In genomic region chr1:45516465-45516864, GRCh38 we compare ENCODE assay signal across 20 cellular contexts. TPM values are rescaled to one million over a fixed set of nuclear protein-coding genes. Genes with fewer than 3 reads are reported as not detected.
A peak's percentile ranks its signal among the peaks of the same experiment; 100 is the strongest.
DNase-seq lines count a peak whose midpoint lies in the region; ATAC-seq, FAIRE-seq and TF ChIP-seq lines count a peak whose summit lies in the region.
"Had no signal": no experiment of that assay in that cellular context is flagged by ENCODE, and none has a peak within 500 bp of the region (broad histone marks: within the 10 kb centered on the region; RNA-seq: fewer than 3 reads in every experiment).

No MANE protein-coding gene starts in this region.

- FAIRE-seq in HepG2 (lab: Jason Lieb, UNC): no peak
- FAIRE-seq: G401.6, GM12891, islet of Langerhans had no signal

- H3K9me3 ChIP-seq in HepG2 (ENCODE audit: low read length): no peaks in the 10 kb centered on the region
- no peaks in the 10 kb centered on the region for H3K9me3 ChIP-seq in right lobe of liver
- H3K9me3 ChIP-seq in esophagus squamous epithelium: no peaks in the 10 kb centered on the region
- no peaks in the 10 kb centered on the region for H3K9me3 ChIP-seq in transverse colon
- no peaks in the 10 kb centered on the region for H3K9me3 ChIP-seq in psoas muscle
- H3K9me3 ChIP-seq: heart left ventricle, suprapubic skin had no signal

- no peaks in the 10 kb centered on the region for H3K9me3 Mint-ChIP-seq in activated CD4-positive, alpha-beta memory T cell treated with anti-CD3 and anti-CD28 coated beads, Interleukin-2, amount 10 ng/mL, durations not matched to agents 7 days and 5 days

- no peak for TF ChIP-seq EP300 in HepG2 (IDR thresholded peaks at IDR 0.05; ENCODE audit: low read depth in 2 of 2, low read length in 2 of 2)
- TF ChIP-seq EP300 in HepG2 (CRISPR knock-in tag; IDR thresholded peaks at IDR 0.05; ENCODE audit: borderline replicate concordance): no peak
- TF ChIP-seq EP300 in transverse colon (IDR thresholded peaks at IDR 0.05; ENCODE audit: low read depth): no peak

- no TSS peak for BruUV-seq in HepG2 (replicated peaks; lab: Mats Ljungman, UMichigan)

- H3K36me3 ChIP-seq in HepG2 (replicated peaks in 1 of 2; ENCODE audit: control insufficient read depth in 1 of 2, insufficient read depth in 2 of 2, low read length in 2 of 2) (peaks cover 23 to 63% of the 10 kb centered on the region in 2 experiments), right lobe of liver (peaks cover 0 to 70% (median 43%) of the 10 kb centered on the region in 4 donors), esophagus squamous epithelium (peaks cover 31 to 74% (median 50%) of the 10 kb centered on the region in 3 donors), transverse colon (peaks cover 0 to 44% (median 17%) of the 10 kb centered on the region in 4 donors), psoas muscle (ENCODE audit: insufficient read depth in 1 of 2, low read depth in 1 of 2) (peaks cover 32 to 73% of the 10 kb centered on the region in 2 donors)

- peaks cover 38% of the 10 kb centered on the region for H3K4me1 Mint-ChIP-seq in activated CD4-positive, alpha-beta memory T cell treated with anti-CD3 and anti-CD28 coated beads, Interleukin-2, amount 10 ng/mL, durations not matched to agents 7 days and 5 days

- H3K4me1 ChIP-seq in HepG2 (ENCODE audit: insufficient read depth, low read length) (peaks cover 62% of the 10 kb centered on the region), right lobe of liver (peaks cover 0 to 48% (median 24%) of the 10 kb centered on the region in 4 donors), esophagus squamous epithelium (peaks cover 21 to 76% (median 35%) of the 10 kb centered on the region in 3 donors), transverse colon (peaks cover 13 to 46% (median 33%) of the 10 kb centered on the region in 4 donors), psoas muscle (peaks cover 17% of the 10 kb centered on the region)

- intact Hi-C loops in HepG2 (cut with micrococcal nuclease; ENCODE audit: unreplicated experiment): no loop called here
- intact Hi-C loops in right lobe of liver (cut with DNase I): no loop called here
- intact Hi-C loops in esophagus squamous epithelium (cut with DNase I): no loop called here
- intact Hi-C loops in transverse colon (cut with DNase I; ENCODE audit: low total_unique reads): loop anchor here (5.0 kb wide), 1 partner anchor 36 kb away; the partner anchor contains the start of gene AKR1A1
- intact Hi-C loops in psoas muscle (cut with DNase I): no loop called here

- ATAC-seq in HepG2 (no peak), right lobe of liver (no peak), HG03520 (IDR thresholded peaks at IDR 0.05; ENCODE audit: unreplicated experiment) (no peak), GM19455 (IDR thresholded peaks at IDR 0.05; ENCODE audit: unreplicated experiment) (no peak), psoas muscle (no peak)
- ATAC-seq: heart left ventricle had no signal

- H2AFZ ChIP-seq in HepG2 (ENCODE audit: low read length): no peak overlapping the region
- H2AFZ ChIP-seq: GM23248 had no signal

- TF ChIP-seq RAD21 in HepG2 (CRISPR knock-in tag; IDR thresholded peaks at IDR 0.05): no peak

- in situ Hi-C loops in HepG2 (cut with HindIII; ENCODE audit: extremely low pct_ligation_motif_present, low pct_unique_long_range_greater_than_20kb) (no loop called here), transverse colon (cut with MboI; ENCODE audit: low pct_ligation_motif_present in 1 of 4, low pct_unique_long_range_greater_than_20kb in 1 of 4, low sequenced_read_pairs in 3 of 4) (loop anchor here in 1 of 4 donors (10.0 kb wide), 1 partner anchor 48 kb away; no protein-coding TSS in a partner anchor)

- TF ChIP-seq CTCF in HepG2 (CRISPR knock-in tag; IDR thresholded peaks at IDR 0.05) (no peak), right lobe of liver (IDR thresholded peaks at IDR 0.05) (no peak), esophagus squamous epithelium (IDR thresholded peaks at IDR 0.05) (no peak), transverse colon (IDR thresholded peaks at IDR 0.05) (no peak), psoas muscle (IDR thresholded peaks at IDR 0.05) (no peak)

- peaks cover 63% of the 10 kb centered on the region for H3K79me2 ChIP-seq in HepG2 (ENCODE audit: insufficient read depth, low read length)

- POLR2A ChIA-PET in HepG2 (lab: Yijun Ruan, JAX): interaction anchor here (1.1 to 13.3 kb wide), 5 partner anchors 8 to 177 kb away, joined by 3 to 690 read pairs (median 6); partner anchors contain the start of genes AKR1A1, CCDC163, MMACHC and TOE1
- POLR2A ChIA-PET in activated CD4-positive, alpha-beta memory T cell treated with anti-CD3 and anti-CD28 coated beads, Interleukin-2, amount 10 ng/mL, durations not matched to agents 7 days and 5 days (lab: Charles Lee): interaction anchor here (1.3 to 5.3 kb wide), 6 partner anchors 9 to 172 kb away, joined by 3 to 28 read pairs (median 6); partner anchors contain the start of genes AKR1A1 and TMEM69

- H3K4me3 Mint-ChIP-seq in activated CD4-positive, alpha-beta memory T cell treated with anti-CD3 and anti-CD28 coated beads, Interleukin-2, amount 10 ng/mL, durations not matched to agents 7 days and 5 days: no peak overlapping the region

- H3K36me3 Mint-ChIP-seq in activated CD4-positive, alpha-beta memory T cell treated with anti-CD3 and anti-CD28 coated beads, Interleukin-2, amount 10 ng/mL, durations not matched to agents 7 days and 5 days (ENCODE audit: low read depth): peaks cover 67% of the 10 kb centered on the region

- no peaks in the 10 kb centered on the region; a peak in 1 of 5 replicates for H3K27me3 ChIP-seq in HepG2 (ENCODE audit: control insufficient read depth in 1 of 2, insufficient read depth in 2 of 2, low read length in 2 of 2)
- no peaks in the 10 kb centered on the region for H3K27me3 ChIP-seq in right lobe of liver
- H3K27me3 ChIP-seq in esophagus squamous epithelium: no peaks in the 10 kb centered on the region
- H3K27me3 ChIP-seq in transverse colon: no peaks in the 10 kb centered on the region
- no peaks in the 10 kb centered on the region for H3K27me3 ChIP-seq in psoas muscle (ENCODE audit: insufficient read depth in 3 of 3, low read length in 2 of 3)
- H3K27me3 ChIP-seq: heart left ventricle, suprapubic skin had no signal

- H3K4me2 ChIP-seq in HepG2 (ENCODE audit: low read depth, low read length): peak overlapping the region; percentile 43; the same call in 1 of the 2 replicates

- WGBS in HepG2 (ENCODE audit: low lambda C conversion rate): 94% methylated on average over 4 of the region's 4 CpGs
- 63% methylated on average over 4 of the region's 4 CpGs for WGBS in right lobe of liver (ENCODE audit: insufficient coverage, low coverage, low lambda C conversion rate, missing lambda C conversion rate)
- 18 to 52% methylated on average over 4 of the region's 4 CpGs for WGBS in esophagus squamous epithelium, 2 donors
- 56 to 70% methylated on average over 1 to 4 of the region's 4 CpGs for WGBS in transverse colon (ENCODE audit: low coverage in 1 of 2), 2 donors
- WGBS in psoas muscle, 3 donors: 83 to 96% (median 89%) methylated on average over 4 of the region's 4 CpGs

- peaks cover 66% of the 10 kb centered on the region for H4K20me1 ChIP-seq in HepG2 (ENCODE audit: insufficient read depth, low read length)

- H3K27ac Mint-ChIP-seq in activated CD4-positive, alpha-beta memory T cell treated with anti-CD3 and anti-CD28 coated beads, Interleukin-2, amount 10 ng/mL, durations not matched to agents 7 days and 5 days: peak overlapping the region; percentile 21

- CTCF ChIA-PET in HepG2 (lab: Yijun Ruan, JAX; ENCODE audit: low intra/inter-chr PET ratio, low total read pairs): no interaction called here
- CTCF ChIA-PET in activated CD4-positive, alpha-beta memory T cell treated with anti-CD3 and anti-CD28 coated beads, Interleukin-2, amount 10 ng/mL, durations not matched to agents 7 days and 5 days (lab: Charles Lee): interaction anchor here (3.0 kb wide), 1 partner anchor 53 kb away, joined by 20 read pairs; no protein-coding TSS in a partner anchor

- H3K9ac ChIP-seq in HepG2 (ENCODE audit: insufficient read depth, low read depth, low read length): no peak overlapping the region
- H3K9ac ChIP-seq: GM23248 had no signal

- H3K4me3 ChIP-seq in HepG2 (replicated peaks in 1 of 3; ENCODE audit: insufficient read depth in 1 of 3, low read depth in 2 of 3, low read length in 3 of 3) (no peak overlapping the region; a peak in 1 of 6 replicates), right lobe of liver (no peak overlapping the region), esophagus squamous epithelium (no peak overlapping the region), transverse colon (no peak overlapping the region), psoas muscle (no peak overlapping the region)
- H3K4me3 ChIP-seq: coronary artery, GM23248, heart left ventricle, suprapubic skin had no signal

- DNase-seq in HepG2 (ENCODE audit: low spot score) (no peak), right lobe of liver (no peak), esophagus squamous epithelium (lab: John Stamatoyannopoulos, UW) (no peak), transverse colon (no peak), psoas muscle (no peak)
- DNase-seq in activated CD4-positive, alpha-beta memory T cell treated with anti-CD3 and anti-CD28 coated beads, Interleukin-2, amount 10 ng/mL, durations not matched to agents 7 days and 5 days: no peak
- DNase-seq: activated CD4-positive, CD25-positive, alpha-beta regulatory T cell treated with anti-CD3 and anti-CD28 coated beads, Interleukin-2, amount 50 U/mL, for 72 hours; GM23248; heart left ventricle; mesenchymal stem cell; NCI-H2227 treated with DMSO at 0.1 percent for 48 hours; retina; Right ventricle myocardium superior had no signal

- H3K27me3 Mint-ChIP-seq in activated CD4-positive, alpha-beta memory T cell treated with anti-CD3 and anti-CD28 coated beads, Interleukin-2, amount 10 ng/mL, durations not matched to agents 7 days and 5 days: no peaks in the 10 kb centered on the region

- TF ChIP-seq POLR2A in HepG2 (IDR thresholded peaks at IDR 0.05; ENCODE audit: insufficient read depth in 1 of 2, low read depth in 2 of 2, low read length in 2 of 2): no peak; a peak in 1 of 4 replicates
- TF ChIP-seq POLR2A in right lobe of liver (IDR thresholded peaks at IDR 0.05): no peak
- TF ChIP-seq POLR2A in esophagus squamous epithelium (IDR thresholded peaks at IDR 0.05): no peak
- no peak for TF ChIP-seq POLR2A in transverse colon (IDR thresholded peaks at IDR 0.05)

- H3K27ac ChIP-seq in HepG2 (ENCODE audit: extremely low read length, insufficient read depth, low read length) (peak overlapping the region; percentile 18), right lobe of liver (no peak overlapping the region), esophagus squamous epithelium (peak overlapping the region; percentile 51 to 78 (median 72)), transverse colon (peak overlapping the region; percentile 17 to 35 (median 24)), psoas muscle (no peak overlapping the region)
- H3K27ac ChIP-seq: coronary artery, GM23248, suprapubic skin had no signal

RNA-seq across cellular contexts. Expression of gene PRDX1, which starts 5.2 kb away (rescaled TPM):
- total RNA-seq in HepG2 (2016; rRNA removed; fragmentation: Illumina TruSeq; extraction: Trizol) (1,898 and 2,651 TPM in 2 replicates), right lobe of liver (100 to 1,000 TPM; 315 to 672 (median 358) TPM), esophagus squamous epithelium (1,000 to 10,000 TPM in 3 of 4 donors, 100 to 1,000 TPM in 1; 531 to 1,461 (median 1,071) TPM), transverse colon (100 to 1,000 TPM; 120 to 291 (median 189) TPM), psoas muscle (100 to 1,000 TPM; 354 to 642 (median 440) TPM)
- total RNA-seq in HepG2 (2016; cell fraction: cytosol; rRNA removed; fragmentation: Illumina TruSeq; extraction: Trizol; ENCODE audit: low read depth): 648 and 690 TPM in 2 replicates
- 1,942 and 2,764 TPM in 2 replicates for total RNA-seq in HepG2 (2016; cell fraction: insoluble cytoplasmic fraction; rRNA removed; fragmentation: Illumina TruSeq; extraction: Trizol)
- 688 and 689 TPM in 2 replicates for total RNA-seq in HepG2 (2016; cell fraction: membrane; rRNA removed; fragmentation: Illumina TruSeq; extraction: Trizol)
- 599 and 644 TPM in 2 replicates for total RNA-seq in HepG2 (2016; cell fraction: nucleus; rRNA removed; fragmentation: Illumina TruSeq; extraction: Trizol)
- polyA plus RNA-seq in HepG2 (2011; rRNA removed) (550 and 761 TPM in 2 replicates), psoas muscle (1,000 to 10,000 TPM in 1 of 3 donors, 100 to 1,000 TPM in 2; 524 to 1,179 (median 653) TPM)
- polyA plus RNA-seq in HepG2 (2011; cell fraction: cytosol; rRNA removed): 477 and 587 TPM in 2 replicates
- 93.4 and 123 TPM in 2 replicates for polyA plus RNA-seq in HepG2 (2011; cell fraction: nucleus; rRNA removed)
- 725 and 786 TPM in 2 replicates for polyA plus RNA-seq in HepG2 (2012)
- 598 and 600 TPM in 2 replicates for polyA plus RNA-seq in HepG2 (2016; cell fraction: cytosol; fragmentation: Illumina TruSeq; extraction: Trizol; ENCODE audit: low read depth)
- polyA plus RNA-seq in HepG2 (2016; cell fraction: insoluble cytoplasmic fraction; fragmentation: Illumina TruSeq; extraction: Trizol; ENCODE audit: low read depth): 2,458 and 2,666 TPM in 2 replicates
- 496 and 500 TPM in 2 replicates for polyA plus RNA-seq in HepG2 (2016; cell fraction: membrane; fragmentation: Illumina TruSeq; extraction: Trizol; ENCODE audit: low read depth)
- 910 and 953 TPM in 2 replicates for polyA plus RNA-seq in HepG2 (2016; cell fraction: nucleus; fragmentation: Illumina TruSeq; extraction: Trizol; ENCODE audit: insufficient read depth, low read depth)
- polyA minus RNA-seq in HepG2 (2011; rRNA and poly(A)+ RNA removed; ENCODE audit: low replicate concordance): 219 and 566 TPM in 2 replicates
- polyA minus RNA-seq in HepG2 (2011; cell fraction: cytosol; rRNA and poly(A)+ RNA removed): 202 and 238 TPM in 2 replicates
- polyA minus RNA-seq in HepG2 (2011; cell fraction: nucleus; rRNA and poly(A)+ RNA removed): 82.1 and 96.2 TPM in 2 replicates
- 100 to 1,000 TPM; 296 to 309 TPM for total RNA-seq in activated CD4-positive, alpha-beta memory T cell treated with anti-CD3 and anti-CD28 coated beads, Interleukin-2, amount 10 ng/mL, durations not matched to agents 7 days and 5 days

RNA-seq across cellular contexts. Expression of gene MMACHC, which starts 16.4 kb away (rescaled TPM):
- total RNA-seq in HepG2 (2016; rRNA removed; fragmentation: Illumina TruSeq; extraction: Trizol) (10.3 and 13.4 TPM in 2 replicates), right lobe of liver (10 to 100 TPM in 5 of 6 experiments, 1 to 10 TPM in 1; 7.7 to 38.5 (median 17.3) TPM), esophagus squamous epithelium (1 to 10 TPM; 1.1 to 2.1 (median 1.8) TPM), transverse colon (10 to 100 TPM in 1 of 4 donors, 1 to 10 TPM in 3; 3.7 to 21.3 (median 4.5) TPM), psoas muscle (10 to 100 TPM in 1 of 4 donors, 1 to 10 TPM in 3; 3.6 to 14.9 (median 6.7) TPM)
- 1.7 and 1.8 TPM in 2 replicates for total RNA-seq in HepG2 (2016; cell fraction: cytosol; rRNA removed; fragmentation: Illumina TruSeq; extraction: Trizol; ENCODE audit: low read depth)
- total RNA-seq in HepG2 (2016; cell fraction: insoluble cytoplasmic fraction; rRNA removed; fragmentation: Illumina TruSeq; extraction: Trizol): 9.5 and 12.8 TPM in 2 replicates
- 6.3 and 6.7 TPM in 2 replicates for total RNA-seq in HepG2 (2016; cell fraction: membrane; rRNA removed; fragmentation: Illumina TruSeq; extraction: Trizol)
- total RNA-seq in HepG2 (2016; cell fraction: nucleus; rRNA removed; fragmentation: Illumina TruSeq; extraction: Trizol): 4.7 and 6.2 TPM in 2 replicates
- polyA plus RNA-seq in HepG2 (2011; rRNA removed) (11.6 and 12.9 TPM in 2 replicates), psoas muscle (1 to 10 TPM; 2.3 to 9.3 (median 3.8) TPM)
- 10.0 and 13.8 TPM in 2 replicates for polyA plus RNA-seq in HepG2 (2011; cell fraction: cytosol; rRNA removed)
- 6.5 and 7.9 TPM in 2 replicates for polyA plus RNA-seq in HepG2 (2011; cell fraction: nucleus; rRNA removed)
- polyA plus RNA-seq in HepG2 (2012): 5.7 and 8.2 TPM in 2 replicates
- 2.7 and 4.1 TPM in 2 replicates for polyA plus RNA-seq in HepG2 (2016; cell fraction: cytosol; fragmentation: Illumina TruSeq; extraction: Trizol; ENCODE audit: low read depth)
- 16.0 and 18.0 TPM in 2 replicates for polyA plus RNA-seq in HepG2 (2016; cell fraction: insoluble cytoplasmic fraction; fragmentation: Illumina TruSeq; extraction: Trizol; ENCODE audit: low read depth)
- polyA plus RNA-seq in HepG2 (2016; cell fraction: membrane; fragmentation: Illumina TruSeq; extraction: Trizol; ENCODE audit: low read depth): 9.0 and 9.8 TPM in 2 replicates
- 7.7 and 8.8 TPM in 2 replicates for polyA plus RNA-seq in HepG2 (2016; cell fraction: nucleus; fragmentation: Illumina TruSeq; extraction: Trizol; ENCODE audit: insufficient read depth, low read depth)
- 44.1 and 56.1 TPM in 2 replicates for polyA minus RNA-seq in HepG2 (2011; rRNA and poly(A)+ RNA removed; ENCODE audit: low replicate concordance)
- polyA minus RNA-seq in HepG2 (2011; cell fraction: cytosol; rRNA and poly(A)+ RNA removed): 11.0 and 11.6 TPM in 2 replicates
- 7.9 and 9.4 TPM in 2 replicates for polyA minus RNA-seq in HepG2 (2011; cell fraction: nucleus; rRNA and poly(A)+ RNA removed)
- total RNA-seq in activated CD4-positive, alpha-beta memory T cell treated with anti-CD3 and anti-CD28 coated beads, Interleukin-2, amount 10 ng/mL, durations not matched to agents 7 days and 5 days: 1 to 10 TPM; 4.0 to 4.4 TPM

RNA-seq across cellular contexts. Expression of gene CCDC163, which starts 16.6 kb away (rescaled TPM):
- total RNA-seq in HepG2 (2016; rRNA removed; fragmentation: Illumina TruSeq; extraction: Trizol): 4.4 and 5.2 TPM in 2 replicates
- total RNA-seq in HepG2 (2016; cell fraction: cytosol; rRNA removed; fragmentation: Illumina TruSeq; extraction: Trizol; ENCODE audit: low read depth): 1.7 and 2.0 TPM in 2 replicates
- 3.6 and 5.0 TPM in 2 replicates for total RNA-seq in HepG2 (2016; cell fraction: insoluble cytoplasmic fraction; rRNA removed; fragmentation: Illumina TruSeq; extraction: Trizol)
- total RNA-seq in HepG2 (2016; cell fraction: membrane; rRNA removed; fragmentation: Illumina TruSeq; extraction: Trizol): 4.4 and 4.6 TPM in 2 replicates
- 3.7 and 7.2 TPM in 2 replicates for total RNA-seq in HepG2 (2016; cell fraction: nucleus; rRNA removed; fragmentation: Illumina TruSeq; extraction: Trizol)
- 8.3 and 8.4 TPM in 2 replicates for polyA plus RNA-seq in HepG2 (2011; rRNA removed)
- 7.4 and 7.9 TPM in 2 replicates for polyA plus RNA-seq in HepG2 (2011; cell fraction: cytosol; rRNA removed)
- polyA plus RNA-seq in HepG2 (2011; cell fraction: nucleus; rRNA removed): 9.2 and 10.0 TPM in 2 replicates
- 3.7 and 3.9 TPM in 2 replicates for polyA plus RNA-seq in HepG2 (2012)
- polyA plus RNA-seq in HepG2 (2016; cell fraction: cytosol; fragmentation: Illumina TruSeq; extraction: Trizol; ENCODE audit: low read depth): 1.1 and 2.1 TPM in 2 replicates
- 4.7 and 5.7 TPM in 2 replicates for polyA plus RNA-seq in HepG2 (2016; cell fraction: insoluble cytoplasmic fraction; fragmentation: Illumina TruSeq; extraction: Trizol; ENCODE audit: low read depth)
- 3.4 and 4.3 TPM in 2 replicates for polyA plus RNA-seq in HepG2 (2016; cell fraction: membrane; fragmentation: Illumina TruSeq; extraction: Trizol; ENCODE audit: low read depth)
- 12.7 and 14.5 TPM in 2 replicates for polyA plus RNA-seq in HepG2 (2016; cell fraction: nucleus; fragmentation: Illumina TruSeq; extraction: Trizol; ENCODE audit: insufficient read depth, low read depth)
- 8.9 and 15.8 TPM in 2 replicates for polyA minus RNA-seq in HepG2 (2011; rRNA and poly(A)+ RNA removed; ENCODE audit: low replicate concordance)
- polyA minus RNA-seq in HepG2 (2011; cell fraction: cytosol; rRNA and poly(A)+ RNA removed): 2.3 and 3.3 TPM in 2 replicates
- polyA minus RNA-seq in HepG2 (2011; cell fraction: nucleus; rRNA and poly(A)+ RNA removed): 5.3 and 5.6 TPM in 2 replicates
- total RNA-seq in right lobe of liver: 1 to 10 TPM in 2 of 6 experiments, under 1 TPM in 4; 0.31 to 1.3 (median 0.67) TPM
- 1 to 10 TPM; 6.7 to 6.8 TPM for total RNA-seq in activated CD4-positive, alpha-beta memory T cell treated with anti-CD3 and anti-CD28 coated beads, Interleukin-2, amount 10 ng/mL, durations not matched to agents 7 days and 5 days
- 1 to 10 TPM in 1 of 4 donors, under 1 TPM in 2, not detected in 1; 0.15 to 1.1 (median 0.76) TPM for total RNA-seq in esophagus squamous epithelium
- total RNA-seq in transverse colon: 1 to 10 TPM in 1 of 4 donors, under 1 TPM in 1, not detected in 2; 0.27 to 1.1 TPM
- total RNA-seq in psoas muscle: under 1 TPM; 0.25 to 0.64 (median 0.44) TPM
- under 1 TPM; 0.69 to 0.82 (median 0.69) TPM for polyA plus RNA-seq in psoas muscle

RNA-seq across cellular contexts. Expression of gene TESK2, which starts 25.5 kb away (rescaled TPM):
- total RNA-seq in HepG2 (2016; rRNA removed; fragmentation: Illumina TruSeq; extraction: Trizol) (5.5 and 6.9 TPM in 2 replicates), right lobe of liver (1 to 10 TPM; 2.7 to 5.5 (median 4.3) TPM), esophagus squamous epithelium (1 to 10 TPM; 4.2 to 8.4 (median 5.9) TPM), transverse colon (10 to 100 TPM in 3 of 4 donors, 1 to 10 TPM in 1; 5.2 to 32.2 (median 14.5) TPM), psoas muscle (1 to 10 TPM; 1.9 to 5.0 (median 2.3) TPM)
- 2.9 and 3.4 TPM in 2 replicates for total RNA-seq in HepG2 (2016; cell fraction: cytosol; rRNA removed; fragmentation: Illumina TruSeq; extraction: Trizol; ENCODE audit: low read depth)
- total RNA-seq in HepG2 (2016; cell fraction: insoluble cytoplasmic fraction; rRNA removed; fragmentation: Illumina TruSeq; extraction: Trizol): 5.6 and 6.8 TPM in 2 replicates
- 8.7 and 9.4 TPM in 2 replicates for total RNA-seq in HepG2 (2016; cell fraction: membrane; rRNA removed; fragmentation: Illumina TruSeq; extraction: Trizol)
- total RNA-seq in HepG2 (2016; cell fraction: nucleus; rRNA removed; fragmentation: Illumina TruSeq; extraction: Trizol): 6.2 and 6.8 TPM in 2 replicates
- polyA plus RNA-seq in HepG2 (2011; rRNA removed) (8.8 and 9.6 TPM in 2 replicates), psoas muscle (1 to 10 TPM in 2 of 3 donors, under 1 TPM in 1; 0.73 to 4.3 (median 2.0) TPM)
- 9.0 and 9.1 TPM in 2 replicates for polyA plus RNA-seq in HepG2 (2011; cell fraction: cytosol; rRNA removed)
- polyA plus RNA-seq in HepG2 (2011; cell fraction: nucleus; rRNA removed): 10.2 TPM in 2 replicates
- 6.1 and 8.0 TPM in 2 replicates for polyA plus RNA-seq in HepG2 (2012)
- polyA plus RNA-seq in HepG2 (2016; cell fraction: cytosol; fragmentation: Illumina TruSeq; extraction: Trizol; ENCODE audit: low read depth): 2.3 and 2.9 TPM in 2 replicates
- 5.0 and 6.3 TPM in 2 replicates for polyA plus RNA-seq in HepG2 (2016; cell fraction: insoluble cytoplasmic fraction; fragmentation: Illumina TruSeq; extraction: Trizol; ENCODE audit: low read depth)
- 6.6 and 6.8 TPM in 2 replicates for polyA plus RNA-seq in HepG2 (2016; cell fraction: membrane; fragmentation: Illumina TruSeq; extraction: Trizol; ENCODE audit: low read depth)
- polyA plus RNA-seq in HepG2 (2016; cell fraction: nucleus; fragmentation: Illumina TruSeq; extraction: Trizol; ENCODE audit: insufficient read depth, low read depth): 8.1 and 8.7 TPM in 2 replicates
- 4.1 and 11.9 TPM in 2 replicates for polyA minus RNA-seq in HepG2 (2011; rRNA and poly(A)+ RNA removed; ENCODE audit: low replicate concordance)
- 4.9 and 5.6 TPM in 2 replicates for polyA minus RNA-seq in HepG2 (2011; cell fraction: cytosol; rRNA and poly(A)+ RNA removed)
- polyA minus RNA-seq in HepG2 (2011; cell fraction: nucleus; rRNA and poly(A)+ RNA removed): 7.0 and 7.3 TPM in 2 replicates
- 1 to 10 TPM; 3.7 to 4.3 TPM for total RNA-seq in activated CD4-positive, alpha-beta memory T cell treated with anti-CD3 and anti-CD28 coated beads, Interleukin-2, amount 10 ng/mL, durations not matched to agents 7 days and 5 days

RNA-seq across cellular contexts. Expression of gene AKR1A1, which starts 34.2 kb away (rescaled TPM):
- total RNA-seq in HepG2 (2016; rRNA removed; fragmentation: Illumina TruSeq; extraction: Trizol): 217 and 233 TPM in 2 replicates
- 83.2 and 92.8 TPM in 2 replicates for total RNA-seq in HepG2 (2016; cell fraction: cytosol; rRNA removed; fragmentation: Illumina TruSeq; extraction: Trizol; ENCODE audit: low read depth)
- 217 and 238 TPM in 2 replicates for total RNA-seq in HepG2 (2016; cell fraction: insoluble cytoplasmic fraction; rRNA removed; fragmentation: Illumina TruSeq; extraction: Trizol)
- 122 and 152 TPM in 2 replicates for total RNA-seq in HepG2 (2016; cell fraction: membrane; rRNA removed; fragmentation: Illumina TruSeq; extraction: Trizol)
- total RNA-seq in HepG2 (2016; cell fraction: nucleus; rRNA removed; fragmentation: Illumina TruSeq; extraction: Trizol): 126 and 130 TPM in 2 replicates
- 181 and 188 TPM in 2 replicates for polyA plus RNA-seq in HepG2 (2011; rRNA removed)
- 171 and 206 TPM in 2 replicates for polyA plus RNA-seq in HepG2 (2011; cell fraction: cytosol; rRNA removed)
- 120 and 146 TPM in 2 replicates for polyA plus RNA-seq in HepG2 (2011; cell fraction: nucleus; rRNA removed)
- 115 TPM in 2 replicates for polyA plus RNA-seq in HepG2 (2012)
- 68.5 and 93.5 TPM in 2 replicates for polyA plus RNA-seq in HepG2 (2016; cell fraction: cytosol; fragmentation: Illumina TruSeq; extraction: Trizol; ENCODE audit: low read depth)
- polyA plus RNA-seq in HepG2 (2016; cell fraction: insoluble cytoplasmic fraction; fragmentation: Illumina TruSeq; extraction: Trizol; ENCODE audit: low read depth): 208 and 214 TPM in 2 replicates
- polyA plus RNA-seq in HepG2 (2016; cell fraction: membrane; fragmentation: Illumina TruSeq; extraction: Trizol; ENCODE audit: low read depth): 89.6 and 126 TPM in 2 replicates
- polyA plus RNA-seq in HepG2 (2016; cell fraction: nucleus; fragmentation: Illumina TruSeq; extraction: Trizol; ENCODE audit: insufficient read depth, low read depth): 233 and 234 TPM in 2 replicates
- polyA minus RNA-seq in HepG2 (2011; rRNA and poly(A)+ RNA removed; ENCODE audit: low replicate concordance): 185 and 208 TPM in 2 replicates
- 70.5 and 79.0 TPM in 2 replicates for polyA minus RNA-seq in HepG2 (2011; cell fraction: cytosol; rRNA and poly(A)+ RNA removed)
- 93.6 and 111 TPM in 2 replicates for polyA minus RNA-seq in HepG2 (2011; cell fraction: nucleus; rRNA and poly(A)+ RNA removed)
- total RNA-seq in right lobe of liver: 100 to 1,000 TPM; 115 to 308 (median 220) TPM
- total RNA-seq in activated CD4-positive, alpha-beta memory T cell treated with anti-CD3 and anti-CD28 coated beads, Interleukin-2, amount 10 ng/mL, durations not matched to agents 7 days and 5 days: 100 to 1,000 TPM; 144 TPM
- 100 to 1,000 TPM; 122 to 164 (median 146) TPM for total RNA-seq in esophagus squamous epithelium
- total RNA-seq in transverse colon: 100 to 1,000 TPM in 3 of 4 donors, 10 to 100 TPM in 1; 86.5 to 158 (median 128) TPM
- 10 to 100 TPM; 35.6 to 69.6 (median 51.3) TPM for total RNA-seq in psoas muscle
- 10 to 100 TPM; 37.9 to 91.5 (median 45.5) TPM for polyA plus RNA-seq in psoas muscle

Comparison
In these comparisons a context has a peak if more than half of its experiments do, and no peak if none do; other contexts are left out.
1. H3K27ac ChIP-seq: peak in HepG2 (single experiment), esophagus squamous epithelium (4 of 4) and transverse colon (4 of 4); none in right lobe of liver (0 of 3) and psoas muscle (single experiment).